In the genomic region with DNA sequence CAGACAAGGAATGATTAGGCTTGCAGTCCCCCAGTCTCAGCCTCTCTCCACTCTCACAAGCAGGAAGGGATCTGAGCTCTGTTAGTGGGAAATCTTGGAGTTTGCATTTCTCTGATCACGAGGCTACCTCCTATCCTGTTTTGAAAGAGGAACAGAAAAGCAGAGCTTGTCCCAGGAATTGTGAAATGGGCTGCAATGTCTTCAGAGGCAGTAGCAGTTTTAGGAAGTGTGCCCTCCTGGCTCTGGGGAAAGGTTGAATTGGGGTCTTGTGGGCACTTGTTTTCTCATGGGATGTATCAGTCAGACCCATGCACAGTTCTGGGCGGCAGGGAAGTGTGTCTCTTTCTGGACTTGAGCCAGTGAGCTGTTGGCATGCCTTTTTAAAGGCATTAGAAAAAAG, we compare ENCODE assay signal across 9 cellular contexts. TPM values are rescaled to one million over a fixed set of nuclear protein-coding genes. Genes with fewer than 3 reads are reported as not detected.
A peak's percentile ranks its signal among the peaks of the same experiment; 100 is the strongest.
DNase-seq lines count a peak whose midpoint lies in the region; ATAC-seq, FAIRE-seq and TF ChIP-seq lines count a peak whose summit lies in the region.
"Had no signal": no experiment of that assay in that cellular context is flagged by ENCODE, and none has a peak within 500 bp of the region (broad histone marks: within the 10 kb centered on the region; RNA-seq: fewer than 3 reads in every experiment).

No MANE protein-coding gene starts in this region.

- CTCF ChIA-PET in endothelial cell of umbilical vein (lab: Charles Lee), result interaction anchor here (0.9 to 2.9 kb wide), 9 partner anchors 12 to 267 kb away, joined by 3 to 20 read pairs (median 4); a partner anchor contains a TSS

- DNase-seq in Kasumi-1 (lab: John Stamatoyannopoulos, UW) (peak; percentile 65 to 66), endothelial cell of umbilical vein (ENCODE audit: low read depth, low spot score) (peak; percentile 57), prostate gland (ENCODE audit: low spot score) (peak; percentile 46), COR-L47 (lab: John Stamatoyannopoulos, UW) (no peak), NCI-H2107 treated with DMSO at 0.1 percent for 48 hours (lab: John Stamatoyannopoulos, UW; ENCODE audit: unreplicated experiment) (no peak)

- no peaks in the 10 kb centered on the region for H3K9me1 ChIP-seq in endothelial cell of umbilical vein (replicated peaks; ENCODE audit: control insufficient read depth, extremely low read depth, insufficient read depth, low read length)

- POLR2A ChIA-PET in endothelial cell of umbilical vein (lab: Charles Lee), result interaction anchor here (0.5 to 0.6 kb wide), 2 partner anchors 16 to 40 kb away, joined by 3 to 4 read pairs; no protein-coding TSS in a partner anchor

- intact Hi-C loops in endothelial cell of umbilical vein (cut with micrococcal nuclease), result no loop called here
- intact Hi-C loops in prostate gland (cut with DNase I), result no loop called here

- H3K79me2 ChIP-seq in endothelial cell of umbilical vein (ENCODE audit: control insufficient read depth, insufficient read depth, low read length), result no peaks in the 10 kb centered on the region
- H3K79me2 ChIP-seq: parathyroid adenoma had no signal

- H3K4me1 ChIP-seq in endothelial cell of umbilical vein (ENCODE audit: control insufficient read depth, extremely low read depth, insufficient read depth, low read length) (no peaks in the 10 kb centered on the region), prostate gland (replicated peaks) (no peaks in the 10 kb centered on the region)
- H3K4me1 ChIP-seq: parathyroid adenoma had no signal

- H3K9me3 ChIP-seq in endothelial cell of umbilical vein (replicated peaks; ENCODE audit: control insufficient read depth, insufficient read depth, low read length) (no peaks in the 10 kb centered on the region), prostate gland (no peaks in the 10 kb centered on the region)

- H3K27ac ChIP-seq in endothelial cell of umbilical vein (ENCODE audit: insufficient read depth, low read depth, low read length) (no peak overlapping the region), prostate gland (peak overlapping the region; percentile 75 to 80)
- H3K27ac ChIP-seq: parathyroid adenoma had no signal

- no peak for TF ChIP-seq CTCF in endothelial cell of umbilical vein (IDR thresholded peaks at IDR 0.05; ENCODE audit: extremely low read depth in 1 of 2, insufficient read depth in 1 of 2, low read depth in 1 of 2, low read length in 2 of 2)
- TF ChIP-seq CTCF in prostate gland (IDR thresholded peaks at IDR 0.05), result no peak

- dilution Hi-C loops in endothelial cell of umbilical vein (cut with MboI; ENCODE audit: extremely low pct_ligation_motif_present, low sequenced_read_pairs), result no loop called here

- no peak overlapping the region for H3K4me2 ChIP-seq in endothelial cell of umbilical vein (ENCODE audit: insufficient read depth, low read length)

- no TSS peak for BruUV-seq in endothelial cell of umbilical vein (replicated peaks; lab: Mats Ljungman, UMichigan)

- no peak overlapping the region for H2AFZ ChIP-seq in endothelial cell of umbilical vein (ENCODE audit: low read depth, low read length)
- H2AFZ ChIP-seq: parathyroid adenoma had no signal

- ATAC-seq in HG03457 (IDR thresholded peaks at IDR 0.05; ENCODE audit: unreplicated experiment), result no peak
- ATAC-seq: activated T-helper 17 cell treated with anti-CD3 and anti-CD28 coated beads, Interleukin-2, amount 50 U/mL, for 72 hours had no signal

- no peaks in the 10 kb centered on the region for H4K20me1 ChIP-seq in endothelial cell of umbilical vein (replicated peaks; ENCODE audit: control insufficient read depth, extremely low read depth, insufficient read depth, low read length)

- no peak for TF ChIP-seq POLR2A in endothelial cell of umbilical vein (IDR thresholded peaks at IDR 0.05; ENCODE audit: low read depth, low read length)
- TF ChIP-seq POLR2A in prostate gland (IDR thresholded peaks at IDR 0.05), result no peak

- H3K4me3 ChIP-seq in endothelial cell of umbilical vein (replicated peaks in 1 of 3; ENCODE audit: insufficient read depth in 1 of 3, low read depth in 1 of 3, low read length in 3 of 3) (no peak overlapping the region), prostate gland (no peak overlapping the region)

- WGBS in prostate gland, result 22% methylated on average over 2 of the region's 2 CpGs

- peaks cover 5 to 42% of the 10 kb centered on the region in 2 experiments for H3K36me3 ChIP-seq in endothelial cell of umbilical vein (ENCODE audit: control insufficient read depth in 2 of 2, extremely low read depth in 1 of 2, insufficient read depth in 2 of 2, low read length in 2 of 2)
- peaks cover 8 to 19% of the 10 kb centered on the region in 2 donors for H3K36me3 ChIP-seq in prostate gland

- no peaks in the 10 kb centered on the region for H3K27me3 ChIP-seq in endothelial cell of umbilical vein (ENCODE audit: control insufficient read depth in 2 of 2, insufficient read depth in 2 of 2, low read length in 2 of 2)
- H3K27me3 ChIP-seq in prostate gland (replicated peaks; ENCODE audit: insufficient read depth), result no peaks in the 10 kb centered on the region

- no peak for FAIRE-seq in endothelial cell of umbilical vein (lab: Jason Lieb, UNC)
- FAIRE-seq: GM12892 had no signal

- H3K9ac ChIP-seq in endothelial cell of umbilical vein (replicated peaks; ENCODE audit: extremely low read depth, insufficient read depth, low read length), result no peak overlapping the region
- H3K9ac ChIP-seq: parathyroid adenoma had no signal

TF ChIP-seq in endothelial cell of umbilical vein, 7 proteins besides CTCF, POLR2A, EP300 and RAD21:
- no peak for TF ChIP-seq POLR2AphosphoS5 (IDR thresholded peaks at IDR 0.05; ENCODE audit: insufficient read depth, low read depth, low read length)
- no peak for TF ChIP-seq EZH2 (IDR thresholded peaks at IDR 0.05; ENCODE audit: borderline replicate concordance, low read depth, low read length, severe bottlenecking)
- TF ChIP-seq GATA2 (IDR thresholded peaks at IDR 0.05; ENCODE audit: insufficient read depth, insufficient read length, low read depth, low read length), result no peak

RNA-seq across cellular contexts. Expression of a gene that starts 22.8 kb away (rescaled TPM):
- total RNA-seq in endothelial cell of umbilical vein (98.3 and 105 TPM in 2 replicates), prostate gland (10 to 100 TPM; 41.0 to 46.7 TPM)
- 116 and 120 TPM in 2 replicates for polyA plus RNA-seq in endothelial cell of umbilical vein
- polyA plus RNA-seq in endothelial cell of umbilical vein (2011; cell fraction: cytosol; rRNA removed), result 76.5 and 96.6 TPM in 2 replicates
- 345 and 386 TPM in 2 replicates for polyA plus RNA-seq in endothelial cell of umbilical vein (2011; cell fraction: nucleus; rRNA removed)
- 63.7 and 73.8 TPM in 2 replicates for polyA plus RNA-seq in endothelial cell of umbilical vein (2012)
- 75.2 and 106 TPM in 2 replicates for polyA minus RNA-seq in endothelial cell of umbilical vein
- polyA minus RNA-seq in endothelial cell of umbilical vein (2011; cell fraction: cytosol; rRNA and poly(A)+ RNA removed), result 50.6 TPM
- polyA minus RNA-seq in endothelial cell of umbilical vein (2011; cell fraction: nucleus; rRNA and poly(A)+ RNA removed), result 58.3 and 81.4 TPM in 2 replicates

RNA-seq across cellular contexts. Expression of a gene that starts 33.1 kb away (rescaled TPM):
- total RNA-seq in endothelial cell of umbilical vein (39.2 and 62.9 TPM in 2 replicates), prostate gland (10 to 100 TPM; 18.9 to 43.3 TPM)
- 41.2 and 41.6 TPM in 2 replicates for polyA plus RNA-seq in endothelial cell of umbilical vein
- polyA plus RNA-seq in endothelial cell of umbilical vein (2011; cell fraction: cytosol; rRNA removed), result 23.6 and 24.8 TPM in 2 replicates
- 226 and 231 TPM in 2 replicates for polyA plus RNA-seq in endothelial cell of umbilical vein (2011; cell fraction: nucleus; rRNA removed)
- polyA plus RNA-seq in endothelial cell of umbilical vein (2012), result 34.2 and 34.6 TPM in 2 replicates
- 46.8 and 50.6 TPM in 2 replicates for polyA minus RNA-seq in endothelial cell of umbilical vein
- polyA minus RNA-seq in endothelial cell of umbilical vein (2011; cell fraction: cytosol; rRNA and poly(A)+ RNA removed), result 15.4 TPM
- 43.3 and 47.6 TPM in 2 replicates for polyA minus RNA-seq in endothelial cell of umbilical vein (2011; cell fraction: nucleus; rRNA and poly(A)+ RNA removed)

RNA-seq across cellular contexts. Expression of a gene that starts 33.4 kb away (rescaled TPM):
- 65.7 and 79.8 TPM in 2 replicates for total RNA-seq in endothelial cell of umbilical vein
- 74.8 and 82.8 TPM in 2 replicates for polyA plus RNA-seq in endothelial cell of umbilical vein
- 95.3 and 99.5 TPM in 2 replicates for polyA plus RNA-seq in endothelial cell of umbilical vein (2011; cell fraction: cytosol; rRNA removed)
- polyA plus RNA-seq in endothelial cell of umbilical vein (2011; cell fraction: nucleus; rRNA removed), result 57.9 and 62.3 TPM in 2 replicates
- 87.1 and 104 TPM in 2 replicates for polyA plus RNA-seq in endothelial cell of umbilical vein (2012)
- polyA minus RNA-seq in endothelial cell of umbilical vein, result 51.8 and 59.3 TPM in 2 replicates
- 43.8 TPM for polyA minus RNA-seq in endothelial cell of umbilical vein (2011; cell fraction: cytosol; rRNA and poly(A)+ RNA removed)
- 25.1 and 31.3 TPM in 2 replicates for polyA minus RNA-seq in endothelial cell of umbilical vein (2011; cell fraction: nucleus; rRNA and poly(A)+ RNA removed)
- 10 to 100 TPM; 40.8 to 45.3 TPM for total RNA-seq in prostate gland

RNA-seq across cellular contexts. Expression of a gene that starts 42.7 kb away (rescaled TPM):
- total RNA-seq in endothelial cell of umbilical vein (12.3 and 12.4 TPM in 2 replicates), prostate gland (10 to 100 TPM; 14.1 to 31.4 TPM)
- polyA plus RNA-seq in endothelial cell of umbilical vein, result 35.7 and 37.1 TPM in 2 replicates
- 26.2 and 30.3 TPM in 2 replicates for polyA plus RNA-seq in endothelial cell of umbilical vein (2011; cell fraction: cytosol; rRNA removed)
- polyA plus RNA-seq in endothelial cell of umbilical vein (2011; cell fraction: nucleus; rRNA removed), result 13.5 and 17.1 TPM in 2 replicates
- polyA plus RNA-seq in endothelial cell of umbilical vein (2012), result 18.4 and 18.8 TPM in 2 replicates
- 14.6 and 16.0 TPM in 2 replicates for polyA minus RNA-seq in endothelial cell of umbilical vein
- polyA minus RNA-seq in endothelial cell of umbilical vein (2011; cell fraction: cytosol; rRNA and poly(A)+ RNA removed), result 20.7 TPM
- polyA minus RNA-seq in endothelial cell of umbilical vein (2011; cell fraction: nucleus; rRNA and poly(A)+ RNA removed), result 3.0 and 4.1 TPM in 2 replicates

RNA-seq across cellular contexts. Expression of a gene that starts 45.5 kb away (rescaled TPM):
- total RNA-seq in endothelial cell of umbilical vein, result 424 and 437 TPM in 2 replicates
- 62.0 and 75.6 TPM in 2 replicates for polyA plus RNA-seq in endothelial cell of umbilical vein
- polyA plus RNA-seq in endothelial cell of umbilical vein (2011; cell fraction: cytosol; rRNA removed), result 86.6 and 95.1 TPM in 2 replicates
- 39.1 and 44.6 TPM in 2 replicates for polyA plus RNA-seq in endothelial cell of umbilical vein (2011; cell fraction: nucleus; rRNA removed)
- 267 and 404 TPM in 2 replicates for polyA plus RNA-seq in endothelial cell of umbilical vein (2012)
- 93.0 and 121 TPM in 2 replicates for polyA minus RNA-seq in endothelial cell of umbilical vein
- 178 TPM for polyA minus RNA-seq in endothelial cell of umbilical vein (2011; cell fraction: cytosol; rRNA and poly(A)+ RNA removed)
- polyA minus RNA-seq in endothelial cell of umbilical vein (2011; cell fraction: nucleus; rRNA and poly(A)+ RNA removed), result 20.2 and 23.2 TPM in 2 replicates
- total RNA-seq in prostate gland, result 10 to 100 TPM; 79.7 to 97.2 TPM

Comparison
In these comparisons a context has a peak if more than half of its experiments do, and no peak if none do; other contexts are left out.
1. DNase-seq: peak in Kasumi-1 (2 of 2), endothelial cell of umbilical vein (single experiment) and prostate gland (single experiment); none in COR-L47 (single experiment) and NCI-H2107 treated with DMSO at 0.1 percent for 48 hours (single experiment).